In genomic region chr21:44636209-44637017, GRCh38 we compare ENCODE assay signal across 17 cellular contexts. TPM values are rescaled to one million over a fixed set of nuclear protein-coding genes. Genes with fewer than 3 reads are reported as not detected.
DNase-seq lines count a peak whose midpoint lies in the region; ATAC-seq and TF ChIP-seq lines count a peak whose summit lies in the region.
"Had no signal": no experiment of that assay in that cellular context is flagged by ENCODE, and none has a peak within 500 bp of the region (broad histone marks: within the 10 kb centered on the region; RNA-seq: fewer than 3 reads in every experiment).

No MANE protein-coding gene starts in this region.

- H3K27ac ChIP-seq in esophagus muscularis mucosa (replicated peaks in 1 of 4) = no peak overlapping the region
- H3K27ac ChIP-seq in vagina = no peak overlapping the region
- H3K27ac ChIP-seq: 22Rv1 had no signal

- H3K36me3 Mint-ChIP-seq in activated naive CD4-positive, alpha-beta T cell treated with anti-CD3 and anti-CD28 coated beads, Interleukin-2, amount 50 U/mL, for 24 hours = peaks cover 5% of the 10 kb centered on the region
- H3K36me3 Mint-ChIP-seq in activated naive CD4-positive, alpha-beta T cell treated with anti-CD3 and anti-CD28 coated beads for 36 hours (ENCODE audit: low read depth) = no peaks in the 10 kb centered on the region
- peaks cover 2% of the 10 kb centered on the region for H3K36me3 Mint-ChIP-seq in stimulated activated memory B cell treated with anti-CD40 and anti-IgM and Interleukin-4, amounts not matched to agents 10 μg/mL and 1 μg/mL and 100 μg/mL, for 72 hours
- peaks cover 8% of the 10 kb centered on the region for H3K36me3 Mint-ChIP-seq in activated CD8-positive, alpha-beta T cell treated with anti-CD3 and anti-CD28 coated beads, Interleukin-2, amount 10 ng/mL, durations not matched to agents 7 days and 5 days (ENCODE audit: low read depth)
- H3K36me3 Mint-ChIP-seq: CD14-positive monocyte had no signal

- H3K9me3 ChIP-seq in esophagus muscularis mucosa (peaks cover 0 to 26% (median 12%) of the 10 kb centered on the region in 4 donors), vagina (no peaks in the 10 kb centered on the region)

- 87% methylated on average over 11 of the region's 15 CpGs for WGBS in esophagus muscularis mucosa

- H3K27me3 ChIP-seq in esophagus muscularis mucosa (peaks cover 0 to 58% (median 2%) of the 10 kb centered on the region in 4 donors), vagina (no peaks in the 10 kb centered on the region)

- DNase-seq in activated naive CD4-positive, alpha-beta T cell treated with anti-CD3 and anti-CD28 coated beads for 36 hours = no peak
- DNase-seq in esophagus muscularis mucosa (ENCODE audit: extremely low spot score) (peak; percentile 79), posterior vena cava (ENCODE audit: low spot score) (peak; percentile 28), vagina (ENCODE audit: extremely low spot score in 2 of 2) (peak; percentile 71 to 79), dedifferentiated amniotic fluid mesenchymal stem cell (ENCODE audit: extremely low spot score) (no peak)
- no peak for DNase-seq in activated CD8-positive, alpha-beta T cell treated with anti-CD3 and anti-CD28 coated beads, Interleukin-2, amount 10 ng/mL, durations not matched to agents 7 days and 5 days
- DNase-seq: DND-41, GDM1 had no signal

- H3K4me3 Mint-ChIP-seq in activated naive CD4-positive, alpha-beta T cell treated with anti-CD3 and anti-CD28 coated beads, Interleukin-2, amount 50 U/mL, for 24 hours = no peak overlapping the region
- no peak overlapping the region for H3K4me3 Mint-ChIP-seq in activated naive CD4-positive, alpha-beta T cell treated with anti-CD3 and anti-CD28 coated beads for 36 hours
- H3K4me3 Mint-ChIP-seq in stimulated activated memory B cell treated with anti-CD40 and anti-IgM and Interleukin-4, amounts not matched to agents 10 μg/mL and 1 μg/mL and 100 μg/mL, for 72 hours = no peak overlapping the region
- no peak overlapping the region for H3K4me3 Mint-ChIP-seq in activated CD8-positive, alpha-beta T cell treated with anti-CD3 and anti-CD28 coated beads, Interleukin-2, amount 10 ng/mL, durations not matched to agents 7 days and 5 days
- H3K4me3 Mint-ChIP-seq: CD14-positive monocyte; CD8-positive, alpha-beta T cell had no signal

- CTCF ChIA-PET in activated naive CD4-positive, alpha-beta T cell treated with anti-CD3 and anti-CD28 coated beads for 36 hours (lab: Charles Lee) = no interaction called here
- CTCF ChIA-PET in activated CD8-positive, alpha-beta T cell treated with anti-CD3 and anti-CD28 coated beads, Interleukin-2, amount 10 ng/mL, durations not matched to agents 7 days and 5 days (lab: Charles Lee) = no interaction called here

- H3K27me3 Mint-ChIP-seq in activated naive CD4-positive, alpha-beta T cell treated with anti-CD3 and anti-CD28 coated beads, Interleukin-2, amount 50 U/mL, for 24 hours = no peaks in the 10 kb centered on the region
- H3K27me3 Mint-ChIP-seq in activated naive CD4-positive, alpha-beta T cell treated with anti-CD3 and anti-CD28 coated beads for 36 hours (ENCODE audit: low read depth) = no peaks in the 10 kb centered on the region
- H3K27me3 Mint-ChIP-seq in stimulated activated memory B cell treated with anti-CD40 and anti-IgM and Interleukin-4, amounts not matched to agents 10 μg/mL and 1 μg/mL and 100 μg/mL, for 72 hours = peaks cover 69% of the 10 kb centered on the region
- peaks cover 12% of the 10 kb centered on the region for H3K27me3 Mint-ChIP-seq in activated CD8-positive, alpha-beta T cell treated with anti-CD3 and anti-CD28 coated beads, Interleukin-2, amount 10 ng/mL, durations not matched to agents 7 days and 5 days (ENCODE audit: low read depth)

- TF ChIP-seq CTCF in esophagus muscularis mucosa (IDR thresholded peaks at IDR 0.05) (no peak), vagina (IDR thresholded peaks at IDR 0.05) (no peak)

- H3K36me3 ChIP-seq in esophagus muscularis mucosa (no peaks in the 10 kb centered on the region), vagina (no peaks in the 10 kb centered on the region)

- TF ChIP-seq EP300 in esophagus muscularis mucosa (IDR thresholded peaks at IDR 0.05) = no peak

- no peak for ATAC-seq in stimulated activated memory B cell treated with anti-CD40 and anti-IgM and Interleukin-4, amounts not matched to agents 10 μg/mL and 1 μg/mL and 100 μg/mL, for 72 hours
- ATAC-seq in activated CD8-positive, alpha-beta T cell treated with anti-CD3 and anti-CD28 coated beads, Interleukin-2, amount 10 ng/mL, durations not matched to agents 7 days and 5 days = no peak
- ATAC-seq: CD8-positive, alpha-beta T cell; HCT116 had no signal

- TF ChIP-seq POLR2A in esophagus muscularis mucosa (IDR thresholded peaks at IDR 0.05; ENCODE audit: low read depth) (no peak), vagina (IDR thresholded peaks at IDR 0.05) (no peak)

- H3K4me1 Mint-ChIP-seq in activated naive CD4-positive, alpha-beta T cell treated with anti-CD3 and anti-CD28 coated beads, Interleukin-2, amount 50 U/mL, for 24 hours = no peaks in the 10 kb centered on the region
- peaks cover 3% of the 10 kb centered on the region for H3K4me1 Mint-ChIP-seq in activated naive CD4-positive, alpha-beta T cell treated with anti-CD3 and anti-CD28 coated beads for 36 hours (ENCODE audit: low read depth)
- no peaks in the 10 kb centered on the region for H3K4me1 Mint-ChIP-seq in stimulated activated memory B cell treated with anti-CD40 and anti-IgM and Interleukin-4, amounts not matched to agents 10 μg/mL and 1 μg/mL and 100 μg/mL, for 72 hours
- H3K4me1 Mint-ChIP-seq in activated CD8-positive, alpha-beta T cell treated with anti-CD3 and anti-CD28 coated beads, Interleukin-2, amount 10 ng/mL, durations not matched to agents 7 days and 5 days (ENCODE audit: low read depth) = no peaks in the 10 kb centered on the region
- H3K4me1 Mint-ChIP-seq: CD14-positive monocyte had no signal

- H3K4me1 ChIP-seq in esophagus muscularis mucosa (no peaks in the 10 kb centered on the region), vagina (no peaks in the 10 kb centered on the region)

- peak overlapping the region; percentile 76 for H3K27ac Mint-ChIP-seq in activated naive CD4-positive, alpha-beta T cell treated with anti-CD3 and anti-CD28 coated beads, Interleukin-2, amount 50 U/mL, for 24 hours
- no peak overlapping the region for H3K27ac Mint-ChIP-seq in activated naive CD4-positive, alpha-beta T cell treated with anti-CD3 and anti-CD28 coated beads for 36 hours
- H3K27ac Mint-ChIP-seq in stimulated activated memory B cell treated with anti-CD40 and anti-IgM and Interleukin-4, amounts not matched to agents 10 μg/mL and 1 μg/mL and 100 μg/mL, for 72 hours = no peak overlapping the region
- H3K27ac Mint-ChIP-seq in activated CD8-positive, alpha-beta T cell treated with anti-CD3 and anti-CD28 coated beads, Interleukin-2, amount 10 ng/mL, durations not matched to agents 7 days and 5 days = no peak overlapping the region
- H3K27ac Mint-ChIP-seq: CD14-positive monocyte; CD8-positive, alpha-beta T cell had no signal

- H3K9me3 Mint-ChIP-seq in activated naive CD4-positive, alpha-beta T cell treated with anti-CD3 and anti-CD28 coated beads, Interleukin-2, amount 50 U/mL, for 24 hours = peaks cover 29% of the 10 kb centered on the region
- peaks cover 17% of the 10 kb centered on the region for H3K9me3 Mint-ChIP-seq in activated naive CD4-positive, alpha-beta T cell treated with anti-CD3 and anti-CD28 coated beads for 36 hours
- peaks cover 27% of the 10 kb centered on the region for H3K9me3 Mint-ChIP-seq in stimulated activated memory B cell treated with anti-CD40 and anti-IgM and Interleukin-4, amounts not matched to agents 10 μg/mL and 1 μg/mL and 100 μg/mL, for 72 hours
- peaks cover 45% of the 10 kb centered on the region for H3K9me3 Mint-ChIP-seq in activated CD8-positive, alpha-beta T cell treated with anti-CD3 and anti-CD28 coated beads, Interleukin-2, amount 10 ng/mL, durations not matched to agents 7 days and 5 days (ENCODE audit: insufficient read depth)

- POLR2A ChIA-PET in activated CD8-positive, alpha-beta T cell treated with anti-CD3 and anti-CD28 coated beads, Interleukin-2, amount 10 ng/mL, durations not matched to agents 7 days and 5 days (lab: Charles Lee) = no interaction called here

- H3K4me3 ChIP-seq in esophagus muscularis mucosa (no peak overlapping the region), vagina (no peak overlapping the region)

- intact Hi-C loops in activated naive CD4-positive, alpha-beta T cell treated with anti-CD3 and anti-CD28 coated beads for 36 hours (cut with micrococcal nuclease) = no loop called here
- intact Hi-C loops in esophagus muscularis mucosa (cut with DNase I) (no loop called here), posterior vena cava (cut with DNase I) (no loop called here), vagina (cut with DNase I) (no loop called here)

RNA-seq across cellular contexts. Expression of gene KRTAP10-10, which starts 0.7 kb away (rescaled TPM):
- total RNA-seq in activated naive CD4-positive, alpha-beta T cell treated with anti-CD3 and anti-CD28 coated beads for 36 hours = not detected
- not detected for total RNA-seq in esophagus muscularis mucosa
- not detected for total RNA-seq in posterior vena cava
- total RNA-seq in vagina = not detected
- not detected for total RNA-seq in activated CD8-positive, alpha-beta T cell treated with anti-CD3 and anti-CD28 coated beads, Interleukin-2, amount 10 ng/mL, durations not matched to agents 7 days and 5 days
- total RNA-seq: A673; CD8-positive, alpha-beta T cell; H4; HT1080 had no signal

RNA-seq across cellular contexts. Expression of gene KRTAP10-9, which starts 9.5 kb away (rescaled TPM):
- not detected for total RNA-seq in activated naive CD4-positive, alpha-beta T cell treated with anti-CD3 and anti-CD28 coated beads for 36 hours
- total RNA-seq in esophagus muscularis mucosa (not detected), posterior vena cava (not detected), vagina (not detected)
- not detected for total RNA-seq in activated CD8-positive, alpha-beta T cell treated with anti-CD3 and anti-CD28 coated beads, Interleukin-2, amount 10 ng/mL, durations not matched to agents 7 days and 5 days
- total RNA-seq: A673; CD8-positive, alpha-beta T cell; H4; HT1080 had no signal

RNA-seq across cellular contexts. Expression of gene KRTAP10-11, which starts 9.8 kb away (rescaled TPM):
- not detected for total RNA-seq in activated naive CD4-positive, alpha-beta T cell treated with anti-CD3 and anti-CD28 coated beads for 36 hours
- total RNA-seq in esophagus muscularis mucosa (not detected), posterior vena cava (not detected), vagina (not detected)
- total RNA-seq in activated CD8-positive, alpha-beta T cell treated with anti-CD3 and anti-CD28 coated beads, Interleukin-2, amount 10 ng/mL, durations not matched to agents 7 days and 5 days = not detected
- total RNA-seq: A673; CD8-positive, alpha-beta T cell; H4; HT1080 had no signal

RNA-seq across cellular contexts. Expression of gene KRTAP12-4, which starts 18.0 kb away (rescaled TPM):
- total RNA-seq in activated naive CD4-positive, alpha-beta T cell treated with anti-CD3 and anti-CD28 coated beads for 36 hours = not detected
- not detected for total RNA-seq in esophagus muscularis mucosa
- not detected for total RNA-seq in posterior vena cava
- total RNA-seq in vagina = not detected
- not detected for total RNA-seq in activated CD8-positive, alpha-beta T cell treated with anti-CD3 and anti-CD28 coated beads, Interleukin-2, amount 10 ng/mL, durations not matched to agents 7 days and 5 days
- total RNA-seq: CD8-positive, alpha-beta T cell; H4; HT1080 had no signal

RNA-seq across cellular contexts. Expression of gene KRTAP12-3, which starts 21.3 kb away (rescaled TPM):
- total RNA-seq in activated naive CD4-positive, alpha-beta T cell treated with anti-CD3 and anti-CD28 coated beads for 36 hours = not detected
- not detected for total RNA-seq in esophagus muscularis mucosa
- total RNA-seq in posterior vena cava = not detected
- total RNA-seq in vagina = not detected
- total RNA-seq in activated CD8-positive, alpha-beta T cell treated with anti-CD3 and anti-CD28 coated beads, Interleukin-2, amount 10 ng/mL, durations not matched to agents 7 days and 5 days = not detected
- total RNA-seq: A673, H4, HT1080 had no signal

Comparison
In these comparisons a context has a peak if more than half of its experiments do, and no peak if none do; other contexts are left out.
1. DNase-seq: peak in esophagus muscularis mucosa (single experiment), posterior vena cava (single experiment) and vagina (2 of 2); none in activated naive CD4-positive, alpha-beta T cell treated with anti-CD3 and anti-CD28 coated beads for 36 hours (single experiment), dedifferentiated amniotic fluid mesenchymal stem cell (single experiment) and activated CD8-positive, alpha-beta T cell treated with anti-CD3 and anti-CD28 coated beads, Interleukin-2, amount 10 ng/mL, durations not matched to agents 7 days and 5 days (single experiment).